In the genomic region with DNA sequence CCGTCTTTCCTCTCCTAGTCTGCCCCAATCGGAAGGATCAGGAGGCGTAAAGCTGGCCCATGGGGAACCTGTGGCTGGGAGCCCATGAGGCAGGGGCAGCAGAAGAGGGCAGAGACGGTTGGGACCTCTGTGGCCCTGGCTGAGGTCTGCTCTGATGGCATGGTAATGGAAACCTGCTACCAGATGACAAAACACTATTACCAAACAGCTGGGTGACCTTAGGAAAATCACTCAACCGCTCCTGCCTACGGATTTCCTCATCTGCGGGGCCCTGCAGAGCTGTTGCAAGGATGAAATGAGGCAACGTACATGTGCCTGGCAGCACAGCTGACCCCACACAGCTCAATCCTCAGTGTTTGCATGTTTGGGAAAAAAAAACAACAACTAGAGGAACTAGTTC, we compare ENCODE assay signal across 13 cellular contexts. TPM values are rescaled to one million over a fixed set of nuclear protein-coding genes. Genes with fewer than 3 reads are reported as not detected.
A peak's percentile ranks its signal among the peaks of the same experiment; 100 is the strongest.
DNase-seq lines count a peak whose midpoint lies in the region; ATAC-seq, FAIRE-seq and TF ChIP-seq lines count a peak whose summit lies in the region.
"Had no signal": no experiment of that assay in that cellular context is flagged by ENCODE, and none has a peak within 500 bp of the region (broad histone marks: within the 10 kb centered on the region; RNA-seq: fewer than 3 reads in every experiment).

No MANE protein-coding gene starts in this region.

- H3K27me3 ChIP-seq in mammary epithelial cell (ENCODE audit: insufficient read depth, low read length), result no peaks in the 10 kb centered on the region
- H3K27me3 ChIP-seq in liver (ENCODE audit: control insufficient read depth in 4 of 4, insufficient read depth in 4 of 4, low read length in 3 of 4), result no peaks in the 10 kb centered on the region
- H3K27me3 ChIP-seq in suprapubic skin, result no peaks in the 10 kb centered on the region

- no peak overlapping the region for H3K9ac ChIP-seq in mammary epithelial cell (ENCODE audit: insufficient read depth, low read length)
- no peak overlapping the region for H3K9ac ChIP-seq in liver (ENCODE audit: low read depth in 1 of 2, low read length in 2 of 2)

- TF ChIP-seq CTCF in MCF 10A (IDR thresholded peaks at IDR 0.05; ENCODE audit: unreplicated experiment), result no peak
- TF ChIP-seq CTCF in mammary epithelial cell (conservative IDR thresholded peaks at IDR 0.05 in 1 of 2, IDR thresholded peaks at IDR 0.05 in 1 of 2; ENCODE audit: extremely low read depth in 1 of 2, insufficient read depth in 1 of 2, low read depth in 1 of 2, low read length in 2 of 2), result no peak
- TF ChIP-seq CTCF in liver (IDR thresholded peaks at IDR 0.05; ENCODE audit: low read depth, low read length, missing input control), result no peak
- no peak for TF ChIP-seq CTCF in suprapubic skin (IDR thresholded peaks at IDR 0.05)

- H3K4me3 ChIP-seq in mammary epithelial cell (replicated peaks in 1 of 3; ENCODE audit: insufficient read depth in 1 of 3, low read depth in 2 of 3, low read length in 3 of 3) (no peak overlapping the region), liver (ENCODE audit: low read depth in 1 of 3, low read length in 3 of 3) (no peak overlapping the region), suprapubic skin (no peak overlapping the region)

- no peaks in the 10 kb centered on the region for H4K20me1 ChIP-seq in mammary epithelial cell (ENCODE audit: insufficient read depth, low read length)

- H3K9me3 ChIP-seq in mammary epithelial cell (replicated peaks; ENCODE audit: insufficient read depth, low read length) (no peaks in the 10 kb centered on the region), liver (ENCODE audit: control insufficient read depth in 4 of 4, low read length in 3 of 4) (no peaks in the 10 kb centered on the region), suprapubic skin (no peaks in the 10 kb centered on the region)

- peak; percentile 57 for DNase-seq in MCF 10A (ENCODE audit: unreplicated experiment)
- no peak for DNase-seq in mammary epithelial cell
- no peak for DNase-seq in activated T-helper 2 cell treated with anti-CD3 and anti-CD28 coated beads, Interferon-gamma antibody, Interleukin-2, Interleukin-4, amounts not matched to agents 10 μg/mL and 5 μg/mL and 100 μg/mL, durations not matched to agents 14 hours and 24 hours and 36 hours (ENCODE audit: low spot score)
- DNase-seq in suprapubic skin (ENCODE audit: low spot score in 2 of 2), result peak; percentile 62 to 77
- no peak for DNase-seq in RCC 7860 (ENCODE audit: low spot score)
- DNase-seq in left colon, result no peak
- no peak for DNase-seq in A172 (ENCODE audit: low spot score)
- DNase-seq: NCI-H1105 treated with DMSO at 0.1 percent for 48 hours, OCI-M1, substantia nigra had no signal

- no peak overlapping the region for H3K4me3 Mint-ChIP-seq in MCF 10A (ENCODE audit: unreplicated experiment)
- peak overlapping the region; percentile 26 for H3K4me3 Mint-ChIP-seq in activated T-helper 2 cell treated with anti-CD3 and anti-CD28 coated beads, Interferon-gamma antibody, Interleukin-2, Interleukin-4, amounts not matched to agents 10 μg/mL and 5 μg/mL and 100 μg/mL, durations not matched to agents 14 hours and 24 hours and 36 hours (ENCODE audit: low read depth)

- POLR2A ChIA-PET in MCF 10A (lab: Yijun Ruan, JAX), result interaction anchor here (0.7 to 1.5 kb wide), 8 partner anchors 9 to 113 kb away, joined by 3 to 5 read pairs (median 5); a partner anchor contains a TSS

- H3K27ac ChIP-seq in mammary epithelial cell (ENCODE audit: insufficient read depth, low read depth, low read length), result no peak overlapping the region
- peak overlapping the region; percentile 60 to 69 for H3K27ac ChIP-seq in liver (ENCODE audit: low read depth in 1 of 2, low read length in 2 of 2)
- peak overlapping the region; percentile 46 for H3K27ac ChIP-seq in suprapubic skin

- no peak for TF ChIP-seq POLR2A in suprapubic skin (IDR thresholded peaks at IDR 0.05)

- H2AFZ ChIP-seq in mammary epithelial cell (ENCODE audit: low read depth, low read length), result no peak overlapping the region

- no peak for ATAC-seq in left colon

- in situ Hi-C loops in mammary epithelial cell (cut with MboI; ENCODE audit: low sequenced_read_pairs in 2 of 2), result no loop called here

- peak in 1 of 2 donors; percentile 4 for TF ChIP-seq RAD21 in liver (IDR thresholded peaks at IDR 0.05)

- peaks cover 55% of the 10 kb centered on the region for H3K79me2 ChIP-seq in mammary epithelial cell (ENCODE audit: insufficient read depth, low read length)

- intact Hi-C loops in MCF 10A (cut with micrococcal nuclease) (no loop called here), mammary epithelial cell (cut with micrococcal nuclease) (no loop called here), left colon (cut with DNase I, micrococcal nuclease) (loop anchor here in 1 of 2 donors (5.0 kb wide), 1 partner anchor 41 kb away; no protein-coding TSS in a partner anchor)
- intact Hi-C loops in activated T-helper 2 cell treated with anti-CD3 and anti-CD28 coated beads, Interferon-gamma antibody, Interleukin-2, Interleukin-4, amounts not matched to agents 10 μg/mL and 5 μg/mL and 100 μg/mL, durations not matched to agents 14 hours and 24 hours and 36 hours (cut with micrococcal nuclease), result no loop called here

- no peaks in the 10 kb centered on the region for H3K9me3 Mint-ChIP-seq in MCF 10A (ENCODE audit: unreplicated experiment)
- H3K9me3 Mint-ChIP-seq in activated T-helper 2 cell treated with anti-CD3 and anti-CD28 coated beads, Interferon-gamma antibody, Interleukin-2, Interleukin-4, amounts not matched to agents 10 μg/mL and 5 μg/mL and 100 μg/mL, durations not matched to agents 14 hours and 24 hours and 36 hours, result no peaks in the 10 kb centered on the region

- CTCF ChIA-PET in MCF 10A (lab: Yijun Ruan, JAX) (interaction anchor here (0.5 to 8.8 kb wide), 7 partner anchors 9 to 194 kb away, joined by 3 to 98 read pairs (median 5); a partner anchor contains a TSS), mammary epithelial cell (lab: Charles Lee; ENCODE audit: low non-redundant PET) (interaction anchor here (0.6 kb wide), 1 partner anchor 31 kb away, joined by 3 read pairs; no protein-coding TSS in a partner anchor)

- BruUV-seq in MCF 10A (replicated peaks; lab: Mats Ljungman, UMichigan), result no TSS peak
- BruUV-seq in mammary epithelial cell (replicated peaks; lab: Mats Ljungman, UMichigan), result no TSS peak

- H3K36me3 ChIP-seq in mammary epithelial cell (ENCODE audit: insufficient read depth, low read length) (no peaks in the 10 kb centered on the region), liver (ENCODE audit: control insufficient read depth in 4 of 4, insufficient read depth in 3 of 4, low read depth in 1 of 4, low read length in 3 of 4) (peaks cover 0 to 6% (median 0%) of the 10 kb centered on the region in 4 donors), suprapubic skin (peaks cover 22% of the 10 kb centered on the region)

- H3K4me1 ChIP-seq in mammary epithelial cell (ENCODE audit: insufficient read depth, low read length) (peaks cover 27% of the 10 kb centered on the region), liver (ENCODE audit: control insufficient read depth in 4 of 4, insufficient read depth in 4 of 4, low read length in 3 of 4) (peaks cover 4 to 16% (median 12%) of the 10 kb centered on the region in 4 donors), suprapubic skin (peaks cover 45% of the 10 kb centered on the region)

- no peak overlapping the region for H3K4me2 ChIP-seq in mammary epithelial cell (ENCODE audit: insufficient read depth, low read depth, low read length)

- H3K36me3 Mint-ChIP-seq in MCF 10A (ENCODE audit: insufficient read depth, unreplicated experiment), result peaks cover 9% of the 10 kb centered on the region
- H3K36me3 Mint-ChIP-seq in activated T-helper 2 cell treated with anti-CD3 and anti-CD28 coated beads, Interferon-gamma antibody, Interleukin-2, Interleukin-4, amounts not matched to agents 10 μg/mL and 5 μg/mL and 100 μg/mL, durations not matched to agents 14 hours and 24 hours and 36 hours (ENCODE audit: low read depth), result peaks cover 29% of the 10 kb centered on the region

- peaks cover 2% of the 10 kb centered on the region for H3K4me1 Mint-ChIP-seq in MCF 10A (ENCODE audit: insufficient read depth, unreplicated experiment)
- H3K4me1 Mint-ChIP-seq in activated T-helper 2 cell treated with anti-CD3 and anti-CD28 coated beads, Interferon-gamma antibody, Interleukin-2, Interleukin-4, amounts not matched to agents 10 μg/mL and 5 μg/mL and 100 μg/mL, durations not matched to agents 14 hours and 24 hours and 36 hours (ENCODE audit: low read depth), result peaks cover 16% of the 10 kb centered on the region

- WGBS in mammary epithelial cell (ENCODE audit: low coverage, missing lambda C conversion rate), result 100% methylated on average over 8 of the region's 8 CpGs
- WGBS in liver, result 59% methylated on average over 8 of the region's 8 CpGs
- WGBS in suprapubic skin, result 93% methylated on average over 7 of the region's 8 CpGs

- no peak for TF ChIP-seq EP300 in suprapubic skin (IDR thresholded peaks at IDR 0.05)

- dilution Hi-C loops in mammary epithelial cell (cut with HindIII; ENCODE audit: low sequenced_read_pairs), result loop anchor here (10.0 kb wide), 1 partner anchor 51 kb away; a partner anchor contains a TSS

- no peaks in the 10 kb centered on the region for H3K27me3 Mint-ChIP-seq in MCF 10A (ENCODE audit: insufficient read depth, unreplicated experiment)
- no peaks in the 10 kb centered on the region for H3K27me3 Mint-ChIP-seq in activated T-helper 2 cell treated with anti-CD3 and anti-CD28 coated beads, Interferon-gamma antibody, Interleukin-2, Interleukin-4, amounts not matched to agents 10 μg/mL and 5 μg/mL and 100 μg/mL, durations not matched to agents 14 hours and 24 hours and 36 hours (ENCODE audit: low read depth)

- FAIRE-seq in RCC 7860 (lab: Jason Lieb, UNC), result no peak

- H3K27ac Mint-ChIP-seq in MCF 10A (ENCODE audit: low read depth, unreplicated experiment), result peak overlapping the region; percentile 19
- H3K27ac Mint-ChIP-seq in activated T-helper 2 cell treated with anti-CD3 and anti-CD28 coated beads, Interferon-gamma antibody, Interleukin-2, Interleukin-4, amounts not matched to agents 10 μg/mL and 5 μg/mL and 100 μg/mL, durations not matched to agents 14 hours and 24 hours and 36 hours, result peak overlapping the region; percentile 38

RNA-seq across cellular contexts. Expression of a gene that starts 4.6 kb away (rescaled TPM):
- 12.9 and 14.4 TPM in 2 replicates for total RNA-seq in MCF 10A (2022)
- total RNA-seq in mammary epithelial cell, result 10 to 100 TPM; 10.5 to 14.5 TPM
- polyA plus RNA-seq in mammary epithelial cell, result 5.6 TPM
- polyA minus RNA-seq in mammary epithelial cell, result 5.8 TPM
- 24.6 and 24.9 TPM in 2 replicates for total RNA-seq in activated T-helper 2 cell treated with anti-CD3 and anti-CD28 coated beads, Interferon-gamma antibody, Interleukin-2, Interleukin-4, amounts not matched to agents 10 μg/mL and 5 μg/mL and 100 μg/mL, durations not matched to agents 14 hours and 24 hours and 36 hours
- 10 to 100 TPM in 1 of 2 donors, 1 to 10 TPM in 1; 4.7 to 10.8 TPM for total RNA-seq in liver
- polyA plus RNA-seq in liver, result 1 to 10 TPM; 2.0 to 5.2 TPM
- 10 to 100 TPM; 26.3 to 55.9 (median 38.1) TPM for total RNA-seq in suprapubic skin
- total RNA-seq in left colon, result 10 to 100 TPM; 21.7 to 22.4 TPM
- 13.2 and 14.8 TPM in 2 replicates for total RNA-seq in A172 (2014; rRNA removed; shearing (Covaris generic))

RNA-seq across cellular contexts. Expression of a gene that starts 10.7 kb away (rescaled TPM):
- total RNA-seq in MCF 10A (2022), result not detected in 2 replicates
- 1 to 10 TPM; 2.7 to 3.0 TPM for total RNA-seq in mammary epithelial cell
- polyA plus RNA-seq in mammary epithelial cell, result 2.3 TPM
- polyA minus RNA-seq in mammary epithelial cell, result 0.47 TPM
- total RNA-seq in activated T-helper 2 cell treated with anti-CD3 and anti-CD28 coated beads, Interferon-gamma antibody, Interleukin-2, Interleukin-4, amounts not matched to agents 10 μg/mL and 5 μg/mL and 100 μg/mL, durations not matched to agents 14 hours and 24 hours and 36 hours, result 0.16 TPM in 2 replicates
- total RNA-seq in liver, result under 1 TPM in 1 of 2 donors, not detected in 1; 0.05 TPM
- polyA plus RNA-seq in liver, result not detected
- 100 to 1,000 TPM in 2 of 4 donors, 10 to 100 TPM in 2; 64.4 to 196 (median 121) TPM for total RNA-seq in suprapubic skin
- 10 to 100 TPM; 29.5 to 35.9 TPM for total RNA-seq in left colon
- total RNA-seq in A172 (2014; rRNA removed; shearing (Covaris generic)), result not detected in 2 replicates
- polyA plus RNA-seq: AG04450, neural cell had no signal

RNA-seq across cellular contexts. Expression of a gene that starts 55.6 kb away (rescaled TPM):
- total RNA-seq in MCF 10A (2022) (27.4 and 35.7 TPM in 2 replicates), mammary epithelial cell (10 to 100 TPM; 16.0 to 38.1 TPM), liver (10 to 100 TPM; 20.5 to 32.4 TPM), suprapubic skin (10 to 100 TPM; 24.5 to 53.8 (median 33.7) TPM), left colon (10 to 100 TPM; 23.7 to 31.2 TPM)
- polyA plus RNA-seq in mammary epithelial cell (33.8 TPM), liver (10 to 100 TPM; 45.7 to 72.1 TPM)
- polyA minus RNA-seq in mammary epithelial cell, result 10.6 TPM
- 85.0 and 94.0 TPM in 2 replicates for total RNA-seq in activated T-helper 2 cell treated with anti-CD3 and anti-CD28 coated beads, Interferon-gamma antibody, Interleukin-2, Interleukin-4, amounts not matched to agents 10 μg/mL and 5 μg/mL and 100 μg/mL, durations not matched to agents 14 hours and 24 hours and 36 hours
- total RNA-seq in A172 (2014; rRNA removed; shearing (Covaris generic)), result 81.0 and 84.7 TPM in 2 replicates

RNA-seq across cellular contexts. Expression of a gene that starts 57.6 kb away (rescaled TPM):
- total RNA-seq in MCF 10A (2022) (not detected in 2 replicates), mammary epithelial cell (1 to 10 TPM in 1 of 2 donors, under 1 TPM in 1; 0.85 to 1.5 TPM), liver (under 1 TPM; under 0.01 to 0.09 TPM), suprapubic skin (1 to 10 TPM in 1 of 4 donors, under 1 TPM in 1, not detected in 2; 0.76 to 1.1 TPM), left colon (1 to 10 TPM; 1.6 to 3.8 TPM)
- polyA plus RNA-seq in mammary epithelial cell (0.15 TPM), liver (under 1 TPM; 0.02 to 0.38 TPM)
- polyA minus RNA-seq in mammary epithelial cell, result not detected
- 0.64 and 0.96 TPM in 2 replicates for total RNA-seq in activated T-helper 2 cell treated with anti-CD3 and anti-CD28 coated beads, Interferon-gamma antibody, Interleukin-2, Interleukin-4, amounts not matched to agents 10 μg/mL and 5 μg/mL and 100 μg/mL, durations not matched to agents 14 hours and 24 hours and 36 hours
- total RNA-seq in A172 (2014; rRNA removed; shearing (Covaris generic)), result not detected in 2 replicates

Comparison
In these comparisons a context has a peak if more than half of its experiments do, and no peak if none do; other contexts are left out.
1. DNase-seq: peak in MCF 10A (single experiment) and suprapubic skin (2 of 2); none in mammary epithelial cell (single experiment), activated T-helper 2 cell treated with anti-CD3 and anti-CD28 coated beads, Interferon-gamma antibody, Interleukin-2, Interleukin-4, amounts not matched to agents 10 μg/mL and 5 μg/mL and 100 μg/mL, durations not matched to agents 14 hours and 24 hours and 36 hours (single experiment), RCC 7860 (single experiment), left colon (0 of 2) and A172 (single experiment).
2. RNA of a gene that starts 10.7 kb away (total RNA-seq): 64.4 to 196 TPM in suprapubic skin and 29.5 to 35.9 TPM in left colon; 2.7 to 3.0 TPM in mammary epithelial cell, 0.16 TPM in activated T-helper 2 cell treated with anti-CD3 and anti-CD28 coated beads, Interferon-gamma antibody, Interleukin-2, Interleukin-4, amounts not matched to agents 10 μg/mL and 5 μg/mL and 100 μg/mL, durations not matched to agents 14 hours and 24 hours and 36 hours, 0.05 TPM in liver, not detected in MCF 10A and not detected in A172; every median in the first group is over 4 times any median in the second.